ENCODE assay signal across 27 cellular contexts in the genomic region with DNA sequence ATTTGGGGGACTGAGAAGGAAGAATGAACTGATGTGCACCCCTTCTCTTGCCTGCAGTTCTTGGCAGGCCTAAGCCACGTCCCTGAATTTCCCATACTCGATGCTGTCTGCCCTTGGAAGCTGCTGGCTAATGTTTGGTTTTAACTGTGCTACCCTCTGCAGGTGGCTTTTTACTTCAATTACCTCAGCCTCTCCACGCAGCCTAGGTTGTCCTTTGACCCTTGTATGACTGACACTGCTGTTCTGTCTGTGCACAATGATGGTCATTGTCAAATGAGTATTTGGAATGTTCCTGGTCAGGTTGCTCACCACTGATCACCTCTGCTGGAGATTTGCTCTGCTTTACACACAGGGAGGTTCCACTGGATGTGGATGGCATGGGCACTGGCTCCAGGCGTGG.
"Had no signal": no experiment of that assay in that cellular context is flagged by ENCODE, and none has a peak within 500 bp of the region (broad histone marks: within the 10 kb centered on the region; RNA-seq: fewer than 3 reads in every experiment).

No MANE protein-coding gene starts in this region.

- ATAC-seq: activated CD8-positive, alpha-beta T cell treated with anti-CD3 and anti-CD28 coated beads for 36 hours; activated naive CD4-positive, alpha-beta T cell treated with anti-CD3 and anti-CD28 coated beads, Interleukin-2, amount 50 U/mL, for 72 hours; body of pancreas had no signal

- H3K9me3 ChIP-seq: adrenal gland, body of pancreas, breast epithelium, MG63 had no signal

- H3K27me3 ChIP-seq: adrenal gland, body of pancreas, MG63 had no signal

- H3K4me1 Mint-ChIP-seq: activated CD4-positive, alpha-beta T cell treated with anti-CD3 and anti-CD28 coated beads, Interleukin-2, amount 10 ng/mL, durations not matched to agents 24 days and 14 days had no signal

- DNase-seq: activated CD4-positive, alpha-beta T cell treated with anti-CD3 and anti-CD28 coated beads, Interleukin-2, amount 10 ng/mL, durations not matched to agents 24 days and 14 days; activated CD4-positive, alpha-beta T cell treated with anti-CD3 and anti-CD28 coated beads, Interleukin-2, amount 50 U/mL, for 4 hours; activated CD8-positive, alpha-beta T cell treated with anti-CD3 and anti-CD28 coated beads for 36 hours; activated gamma-delta T cell; activated naive CD4-positive, alpha-beta T cell treated with Interleukin-2 at 50 U/mL for 16 hours; activated T-cell treated with anti-CD3 and anti-CD28 coated beads, Interleukin-2, amount 50 U/mL, for 1 hour; adrenal gland; body of pancreas; cerebellar nuclear complex; Kasumi-1; KG1; MG63; MV-4-11; NCI-H1092; NCI-H1436 treated with DMSO at 0.1 percent for 48 hours; NCI-H187 treated with DMSO at 0.1 percent for 48 hours; NCI-H2081; NCI-H2171 treated with DMSO at 0.1 percent for 48 hours; NCI-H2227 treated with DMSO at 0.1 percent for 48 hours; NCI-H446; NCI-H510A treated with DMSO at 0.1 percent for 48 hours; Right ventricle myocardium superior; SW 1271; T1000 had no signal

- H3K4me3 ChIP-seq: adrenal gland, body of pancreas, breast epithelium, MG63 had no signal

- H3K27me3 Mint-ChIP-seq: activated CD4-positive, alpha-beta T cell treated with anti-CD3 and anti-CD28 coated beads, Interleukin-2, amount 10 ng/mL, durations not matched to agents 24 days and 14 days; activated CD8-positive, alpha-beta T cell treated with anti-CD3 and anti-CD28 coated beads for 36 hours had no signal

- H3K27ac Mint-ChIP-seq: activated CD4-positive, alpha-beta T cell treated with anti-CD3 and anti-CD28 coated beads, Interleukin-2, amount 10 ng/mL, durations not matched to agents 24 days and 14 days; activated CD8-positive, alpha-beta T cell treated with anti-CD3 and anti-CD28 coated beads for 36 hours; activated naive CD4-positive, alpha-beta T cell treated with anti-CD3 and anti-CD28 coated beads, Interleukin-2, amount 50 U/mL, for 72 hours; activated T-helper 2 cell treated with anti-CD3 and anti-CD28 coated beads, Interferon-gamma antibody, Interleukin-2, Interleukin-4, amounts not matched to agents 10 μg/mL and 5 μg/mL and 100 μg/mL, durations not matched to agents 14 hours and 24 hours and 36 hours had no signal

- H3K4me3 Mint-ChIP-seq: activated CD4-positive, alpha-beta T cell treated with anti-CD3 and anti-CD28 coated beads, Interleukin-2, amount 10 ng/mL, durations not matched to agents 24 days and 14 days; activated CD8-positive, alpha-beta T cell treated with anti-CD3 and anti-CD28 coated beads for 36 hours had no signal

- H3K36me3 ChIP-seq: adrenal gland, breast epithelium, MG63 had no signal

- H3K9me3 Mint-ChIP-seq: activated CD4-positive, alpha-beta T cell treated with anti-CD3 and anti-CD28 coated beads, Interleukin-2, amount 10 ng/mL, durations not matched to agents 24 days and 14 days; activated CD8-positive, alpha-beta T cell treated with anti-CD3 and anti-CD28 coated beads for 36 hours; activated naive CD4-positive, alpha-beta T cell treated with anti-CD3 and anti-CD28 coated beads, Interleukin-2, amount 50 U/mL, for 72 hours; activated T-helper 2 cell treated with anti-CD3 and anti-CD28 coated beads, Interferon-gamma antibody, Interleukin-2, Interleukin-4, amounts not matched to agents 10 μg/mL and 5 μg/mL and 100 μg/mL, durations not matched to agents 14 hours and 24 hours and 36 hours had no signal

- H3K27ac ChIP-seq: adrenal gland, body of pancreas, breast epithelium had no signal

- H3K4me1 ChIP-seq: adrenal gland, body of pancreas, breast epithelium had no signal

- H3K36me3 Mint-ChIP-seq: activated naive CD4-positive, alpha-beta T cell treated with anti-CD3 and anti-CD28 coated beads, Interleukin-2, amount 50 U/mL, for 72 hours had no signal
